ENCODE assay signal across 11 cellular contexts in genomic region chr3:51642462-51642861, GRCh38. TPM values are rescaled to one million over a fixed set of nuclear protein-coding genes. Genes with fewer than 3 reads are reported as not detected.
DNase-seq lines count a peak whose midpoint lies in the region; FAIRE-seq and TF ChIP-seq lines count a peak whose summit lies in the region.
"Had no signal": no experiment of that assay in that cellular context is flagged by ENCODE, and none has a peak within 500 bp of the region (broad histone marks: within the 10 kb centered on the region; RNA-seq: fewer than 3 reads in every experiment).

No MANE protein-coding gene starts in this region.

- DNase-seq in A673 (ENCODE audit: low spot score) (peak; percentile 3), GDM1 (lab: John Stamatoyannopoulos, UW) (peak; percentile 6), PC-9 (no peak), fibroblast of pulmonary artery (ENCODE audit: low read depth) (peak; percentile 45), NCI-H1417 (lab: John Stamatoyannopoulos, UW) (no peak), H54 (ENCODE audit: insufficient read length, low spot score) (no peak)
- DNase-seq in activated T-helper 1 cell treated with anti-CD3 and anti-CD28 coated beads, Interleukin-12 subunit alpha, Interleukin-12 subunit beta, Interleukin-2, Interleukin-4 antibody, amounts not matched to agents 30 ng/mL and 10 ng/mL and 1 ng/mL, durations not matched to agents 14 hours and 24 hours and 36 hours (ENCODE audit: low spot score): no peak
- no peak for DNase-seq in activated CD8-positive, alpha-beta memory T cell treated with anti-CD3 and anti-CD28 coated beads, Interleukin-2, amount 50 U/mL, for 4 hours
- DNase-seq: activated T-cell treated with anti-CD3 and anti-CD28 coated beads for 4 hours; stimulated activated CD8-positive, alpha-beta memory T cell treated with anti-CD3 and anti-CD28 coated beads, Interleukin-4, amount 100 ng/mL, for 48 hours had no signal

- H3K9me3 ChIP-seq in A673 (ENCODE audit: low read depth, low read length, poor library complexity, severe bottlenecking) (no peaks in the 10 kb centered on the region), PC-9 (ENCODE audit: insufficient read depth, low read depth) (no peaks in the 10 kb centered on the region)

- POLR2A ChIA-PET in A673 (lab: Charles Lee; ENCODE audit: low non-redundant PET) (no interaction called here), PC-9 (lab: Charles Lee; ENCODE audit: unreplicated experiment) (interaction anchor here (0.7 kb wide), 1 partner anchor 953 kb away, joined by 5 read pairs; no protein-coding TSS in a partner anchor)

- H3K9me2 ChIP-seq in PC-9 (ENCODE audit: insufficient read depth): no peaks in the 10 kb centered on the region

- no peaks in the 10 kb centered on the region for H3K4me1 Mint-ChIP-seq in activated T-helper 1 cell treated with anti-CD3 and anti-CD28 coated beads, Interleukin-12 subunit alpha, Interleukin-12 subunit beta, Interleukin-2, Interleukin-4 antibody, amounts not matched to agents 30 ng/mL and 10 ng/mL and 1 ng/mL, durations not matched to agents 14 hours and 24 hours and 36 hours (ENCODE audit: low read depth)

- H3K79me2 ChIP-seq in PC-9 (ENCODE audit: low read depth): no peaks in the 10 kb centered on the region

- H3K27ac ChIP-seq in A673 (ENCODE audit: low read depth, low read length, poor library complexity, severe bottlenecking) (no peak overlapping the region), PC-9 (no peak overlapping the region)

- intact Hi-C loops in A673 (cut with micrococcal nuclease; ENCODE audit: unreplicated experiment): no loop called here
- intact Hi-C loops in PC-9 (cut with micrococcal nuclease; ENCODE audit: unreplicated experiment): no loop called here
- intact Hi-C loops in activated T-helper 1 cell treated with anti-CD3 and anti-CD28 coated beads, Interleukin-12 subunit alpha, Interleukin-12 subunit beta, Interleukin-2, Interleukin-4 antibody, amounts not matched to agents 30 ng/mL and 10 ng/mL and 1 ng/mL, durations not matched to agents 14 hours and 24 hours and 36 hours (cut with micrococcal nuclease): loop anchor here (1.0 kb wide), 2 partner anchors 27 to 40 kb away; no protein-coding TSS in a partner anchor

- H3K4me1 ChIP-seq in A673 (ENCODE audit: insufficient read depth, low read length, poor library complexity, severe bottlenecking) (no peaks in the 10 kb centered on the region), PC-9 (replicated peaks; ENCODE audit: insufficient read depth) (peaks cover 7% of the 10 kb centered on the region)

- FAIRE-seq in H54 (lab: Jason Lieb, UNC): no peak
- FAIRE-seq: frontal cortex had no signal

- H3K27me3 Mint-ChIP-seq in activated T-helper 1 cell treated with anti-CD3 and anti-CD28 coated beads, Interleukin-12 subunit alpha, Interleukin-12 subunit beta, Interleukin-2, Interleukin-4 antibody, amounts not matched to agents 30 ng/mL and 10 ng/mL and 1 ng/mL, durations not matched to agents 14 hours and 24 hours and 36 hours (ENCODE audit: insufficient read depth): no peaks in the 10 kb centered on the region

- TF ChIP-seq CTCF in A673 (conservative IDR thresholded peaks at IDR 0.05; ENCODE audit: low read depth, low read length) (peak; percentile 29; the same call in 1 of the 2 replicates), PC-9 (conservative IDR thresholded peaks at IDR 0.05) (peak; percentile 56), fibroblast of pulmonary artery (IDR thresholded peaks at IDR 0.05; ENCODE audit: low read length, missing control alignments) (peak; percentile 49)

- no peak overlapping the region for H3K27ac Mint-ChIP-seq in activated T-helper 1 cell treated with anti-CD3 and anti-CD28 coated beads, Interleukin-12 subunit alpha, Interleukin-12 subunit beta, Interleukin-2, Interleukin-4 antibody, amounts not matched to agents 30 ng/mL and 10 ng/mL and 1 ng/mL, durations not matched to agents 14 hours and 24 hours and 36 hours

- peaks cover 2% of the 10 kb centered on the region for H3K36me3 ChIP-seq in A673 (ENCODE audit: insufficient read depth, low read length, poor library complexity, severe bottlenecking)
- H3K36me3 ChIP-seq in PC-9 (ENCODE audit: low read depth): no peaks in the 10 kb centered on the region

- no peak overlapping the region for H3K4me3 ChIP-seq in A673 (ENCODE audit: low read depth, low read length, poor library complexity, severe bottlenecking)
- no peak overlapping the region for H3K4me3 ChIP-seq in PC-9
- no peak overlapping the region for H3K4me3 ChIP-seq in fibroblast of pulmonary artery (replicated peaks; ENCODE audit: low read depth, low read length)

- no peak overlapping the region for H3K4me2 ChIP-seq in PC-9

- BruUV-seq in A673 (replicated peaks; lab: Mats Ljungman, UMichigan) (no TSS peak), PC-9 (replicated peaks; lab: Mats Ljungman, UMichigan) (no TSS peak)

- H3K27me3 ChIP-seq in A673 (replicated peaks; ENCODE audit: insufficient read depth, low read depth, low read length, poor library complexity) (no peaks in the 10 kb centered on the region), PC-9 (ENCODE audit: insufficient read depth, low read depth) (no peaks in the 10 kb centered on the region)

- H2AFZ ChIP-seq in PC-9: no peak overlapping the region

- CTCF ChIA-PET in A673 (lab: Charles Lee): no interaction called here
- CTCF ChIA-PET in PC-9 (lab: Charles Lee): interaction anchor here (0.6 to 1.3 kb wide), 4 partner anchors 8 to 169 kb away, joined by 3 to 5 read pairs (median 4); no protein-coding TSS in a partner anchor

- no peaks in the 10 kb centered on the region for H4K20me1 ChIP-seq in PC-9 (ENCODE audit: insufficient read depth)

- peaks cover 58% of the 10 kb centered on the region for H3K36me3 Mint-ChIP-seq in activated T-helper 1 cell treated with anti-CD3 and anti-CD28 coated beads, Interleukin-12 subunit alpha, Interleukin-12 subunit beta, Interleukin-2, Interleukin-4 antibody, amounts not matched to agents 30 ng/mL and 10 ng/mL and 1 ng/mL, durations not matched to agents 14 hours and 24 hours and 36 hours (ENCODE audit: low read depth)

- no peak for TF ChIP-seq POLR2A in H54 (IDR thresholded peaks at IDR 0.05; ENCODE audit: low read depth, low read length)

- H3K4me3 Mint-ChIP-seq in activated T-helper 1 cell treated with anti-CD3 and anti-CD28 coated beads, Interleukin-12 subunit alpha, Interleukin-12 subunit beta, Interleukin-2, Interleukin-4 antibody, amounts not matched to agents 30 ng/mL and 10 ng/mL and 1 ng/mL, durations not matched to agents 14 hours and 24 hours and 36 hours: no peak overlapping the region

- no peaks in the 10 kb centered on the region for H3K9me3 Mint-ChIP-seq in activated T-helper 1 cell treated with anti-CD3 and anti-CD28 coated beads, Interleukin-12 subunit alpha, Interleukin-12 subunit beta, Interleukin-2, Interleukin-4 antibody, amounts not matched to agents 30 ng/mL and 10 ng/mL and 1 ng/mL, durations not matched to agents 14 hours and 24 hours and 36 hours

- H3F3A ChIP-seq in PC-9 (ENCODE audit: insufficient read depth, low read depth): peaks cover 3% of the 10 kb centered on the region; the same call in 1 of the 2 replicates

RNA-seq across cellular contexts. Expression of gene TEX264, which starts 28.6 kb away (rescaled TPM):
- total RNA-seq in A673 (2021) (21.4 and 23.0 TPM in 2 replicates), PC-9 (2021) (44.3 and 53.0 TPM in 2 replicates)
- total RNA-seq in activated T-helper 1 cell treated with anti-CD3 and anti-CD28 coated beads, Interleukin-12 subunit alpha, Interleukin-12 subunit beta, Interleukin-2, Interleukin-4 antibody, amounts not matched to agents 30 ng/mL and 10 ng/mL and 1 ng/mL, durations not matched to agents 14 hours and 24 hours and 36 hours: 50.3 and 52.0 TPM in 2 replicates

Comparison
In these comparisons a context has a peak if more than half of its experiments do, and no peak if none do; other contexts are left out.
1. DNase-seq: peak in A673 (single experiment), GDM1 (single experiment) and fibroblast of pulmonary artery (single experiment); none in PC-9 (0 of 2), NCI-H1417 (0 of 3), activated T-helper 1 cell treated with anti-CD3 and anti-CD28 coated beads, Interleukin-12 subunit alpha, Interleukin-12 subunit beta, Interleukin-2, Interleukin-4 antibody, amounts not matched to agents 30 ng/mL and 10 ng/mL and 1 ng/mL, durations not matched to agents 14 hours and 24 hours and 36 hours (single experiment), activated CD8-positive, alpha-beta memory T cell treated with anti-CD3 and anti-CD28 coated beads, Interleukin-2, amount 50 U/mL, for 4 hours (single experiment) and H54 (single experiment).
2. Peak in every context shown above with its lines, with median percentiles within 50 percentile points of each other: CTCF ChIP-seq.